ENCODE assay signal across 1 cellular context in genomic region chr14:68561531-68562007, GRCh38.
TF ChIP-seq lines count a peak whose summit lies in the region.

No MANE protein-coding gene starts in this region.

TF ChIP-seq in HepG2, 621 proteins besides CTCF, POLR2A, EP300 and RAD21 (continued from another document and continues in another):
- TF ChIP-seq ZNF281 (CRISPR knock-in tag; IDR thresholded peaks at IDR 0.05; ENCODE audit: borderline replicate concordance) (peak; percentile 27; the same call in 1 of the 2 replicates), NCOA2 (CRISPR knock-in tag; IDR thresholded peaks at IDR 0.05) (peak; percentile 39; the same call in 1 of the 2 replicates), IRF2 (CRISPR knock-in tag; IDR thresholded peaks at IDR 0.05) (peak; percentile 69; the same call in 1 of the 2 replicates), ZNF703 (CRISPR knock-in tag; IDR thresholded peaks at IDR 0.05; ENCODE audit: borderline replicate concordance) (no peak), HBP1 (CRISPR knock-in tag; IDR thresholded peaks at IDR 0.05; ENCODE audit: low read depth) (peak; percentile 57; the same call in 1 of the 2 replicates), ZNF746 (CRISPR knock-in tag; IDR thresholded peaks at IDR 0.05) (no peak), ZNF775 (CRISPR knock-in tag; IDR thresholded peaks at IDR 0.05; ENCODE audit: borderline replicate concordance) (no peak), FIP1L1 (IDR thresholded peaks at IDR 0.05; ENCODE audit: borderline replicate concordance, insufficient read depth, low read depth, low read length) (no peak), DMAP1 (CRISPR knock-in tag; IDR thresholded peaks at IDR 0.05) (peak; percentile 61), TFAP4 (IDR thresholded peaks at IDR 0.05; ENCODE audit: borderline replicate concordance, low read depth) (peak; percentile 32; the same call in 1 of the 2 replicates), KAT7 (CRISPR knock-in tag; IDR thresholded peaks at IDR 0.05; ENCODE audit: borderline replicate concordance) (no peak), KMT2A (CRISPR knock-in tag; IDR thresholded peaks at IDR 0.05) (0 out of 2 replicates have a peak, but pooled peaks have one; percentile 48), ZNF614 (CRISPR knock-in tag; IDR thresholded peaks at IDR 0.05; ENCODE audit: borderline replicate concordance) (no peak), AKAP8 (CRISPR knock-in tag; IDR thresholded peaks at IDR 0.05) (0 out of 2 replicates have a peak, but pooled peaks have one; percentile 44), TFDP1 (CRISPR knock-in tag; IDR thresholded peaks at IDR 0.05; ENCODE audit: borderline replicate concordance) (peak; percentile 41; the same call in 1 of the 2 replicates), ATF3 (CRISPR knock-in tag; IDR thresholded peaks at IDR 0.05) (peak; percentile 73; the same call in 1 of the 2 replicates), TBX2 (CRISPR knock-in tag; IDR thresholded peaks at IDR 0.05; ENCODE audit: borderline replicate concordance) (no peak), GATAD2A (CRISPR knock-in tag; IDR thresholded peaks at IDR 0.05) (peak; percentile 71), KDM3A (CRISPR knock-in tag; IDR thresholded peaks at IDR 0.05; ENCODE audit: low read depth) (0 out of 2 replicates have a peak, but pooled peaks have one; percentile 39), TBP (CRISPR knock-in tag; IDR thresholded peaks at IDR 0.05) (no peak), TAF1 (CRISPR knock-in tag; IDR thresholded peaks at IDR 0.05) (no peak), TFE3 (CRISPR knock-in tag; IDR thresholded peaks at IDR 0.05) (0 out of 2 replicates have a peak, but pooled peaks have one; percentile 33), ZFP82 (CRISPR knock-in tag; IDR thresholded peaks at IDR 0.05; ENCODE audit: borderline replicate concordance) (no peak), ZNF562 (CRISPR knock-in tag; IDR thresholded peaks at IDR 0.05; ENCODE audit: borderline replicate concordance) (no peak), JUNB (CRISPR knock-in tag; IDR thresholded peaks at IDR 0.05; ENCODE audit: borderline replicate concordance) (no peak), PRDM10 (CRISPR knock-in tag; IDR thresholded peaks at IDR 0.05; ENCODE audit: low read depth) (no peak), FOXO1 (CRISPR knock-in tag; IDR thresholded peaks at IDR 0.05) (peak; percentile 74; the same call in 1 of the 2 replicates), SOX13 (IDR thresholded peaks at IDR 0.05) (no peak), SOX13 (CRISPR knock-in tag; conservative IDR thresholded peaks at IDR 0.05 in 1 of 2, IDR thresholded peaks at IDR 0.05 in 1 of 2) (peak in 1 of 2 experiments; percentile 74; a peak in 2 of 4 replicates), GATA4 (IDR thresholded peaks at IDR 0.05; ENCODE audit: borderline replicate concordance, low read depth) (no peak), FOXP1 (IDR thresholded peaks at IDR 0.05) (no peak), FOXP1 (CRISPR knock-in tag; IDR thresholded peaks at IDR 0.05) (0 out of 2 replicates have a peak, but pooled peaks have one; percentile 18), ZNF7 (CRISPR knock-in tag; IDR thresholded peaks at IDR 0.05) (no peak), SRSF4 (IDR thresholded peaks at IDR 0.05; ENCODE audit: low read depth, low read length, poor library complexity, severe bottlenecking) (no peak), BRD4 (CRISPR knock-in tag; IDR thresholded peaks at IDR 0.05) (no peak), DRAP1 (CRISPR knock-in tag; IDR thresholded peaks at IDR 0.05) (peak; percentile 66; the same call in 1 of the 2 replicates), ZNF607 (CRISPR knock-in tag; IDR thresholded peaks at IDR 0.05; ENCODE audit: borderline replicate concordance) (no peak), PLSCR1 (CRISPR knock-in tag; IDR thresholded peaks at IDR 0.05; ENCODE audit: borderline replicate concordance) (no peak), REXO4 (CRISPR knock-in tag; IDR thresholded peaks at IDR 0.05; ENCODE audit: borderline replicate concordance) (no peak), POLR2AphosphoS5 (IDR thresholded peaks at IDR 0.05; ENCODE audit: low read depth, low read length) (peak; percentile 28; the same call in 1 of the 2 replicates), ZNF709 (CRISPR knock-in tag; IDR thresholded peaks at IDR 0.05) (0 out of 2 replicates have a peak, but pooled peaks have one; percentile 32), ZNF615 (CRISPR knock-in tag; IDR thresholded peaks at IDR 0.05; ENCODE audit: borderline replicate concordance) (no peak), ZMYM4 (CRISPR knock-in tag; IDR thresholded peaks at IDR 0.05) (no peak), HOMEZ (CRISPR knock-in tag; IDR thresholded peaks at IDR 0.05; ENCODE audit: low read depth) (peak; percentile 58; the same call in 1 of the 2 replicates), RCOR2 (CRISPR knock-in tag; IDR thresholded peaks at IDR 0.05) (no peak), ZBTB33 (CRISPR knock-in tag; IDR thresholded peaks at IDR 0.05) (no peak), FOXA1 (IDR thresholded peaks at IDR 0.05) (no peak), FOXA1 (CRISPR knock-in tag; IDR thresholded peaks at IDR 0.05) (peak; percentile 70)
